ENCODE assay signal across 15 cellular contexts in the genomic region with DNA sequence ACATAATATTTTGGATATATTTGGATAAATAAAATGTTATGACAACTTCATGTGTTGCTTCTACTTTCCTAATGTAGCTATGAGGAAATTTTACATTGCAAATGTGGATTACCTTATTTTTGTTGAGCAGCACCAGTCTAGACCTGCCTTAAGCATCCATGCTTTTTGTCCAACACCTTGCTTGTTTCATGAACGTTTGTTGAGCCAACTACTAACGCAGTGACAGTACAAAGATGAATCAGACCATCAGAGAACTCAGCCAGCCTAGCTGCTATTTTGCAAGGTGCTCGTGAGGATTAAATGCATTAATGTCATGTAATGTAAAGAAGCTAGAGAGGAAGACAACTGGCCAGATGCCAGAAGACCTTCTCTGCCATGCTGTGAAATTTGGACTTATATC. TPM values are rescaled to one million over a fixed set of nuclear protein-coding genes. Genes with fewer than 3 reads are reported as not detected.
DNase-seq lines count a peak whose midpoint lies in the region; ATAC-seq and TF ChIP-seq lines count a peak whose summit lies in the region.
"Had no signal": no experiment of that assay in that cellular context is flagged by ENCODE, and none has a peak within 500 bp of the region (broad histone marks: within the 10 kb centered on the region; RNA-seq: fewer than 3 reads in every experiment).

No MANE protein-coding gene starts in this region.

- H3K4me1 ChIP-seq in SK-N-SH (ENCODE audit: control insufficient read depth in 1 of 2, insufficient read depth in 2 of 2, low read depth in 1 of 2, low read length in 1 of 2) = peaks cover 9 to 20% of the 10 kb centered on the region in 2 experiments; a peak in 3 of 4 replicates
- H3K4me1 ChIP-seq in HCT116 (ENCODE audit: control insufficient read depth in 1 of 2, insufficient read depth in 2 of 2, low read length in 2 of 2) = peaks cover 13 to 23% of the 10 kb centered on the region in 2 experiments

- H3K9me3 ChIP-seq in SK-N-SH = no peaks in the 10 kb centered on the region
- H3K9me3 ChIP-seq in HCT116 (ENCODE audit: control insufficient read depth in 1 of 2, insufficient read depth in 1 of 2, low read depth in 1 of 2, low read length in 2 of 2) = no peaks in the 10 kb centered on the region
- H3K9me3 ChIP-seq: lower lobe of right lung, right atrium auricular region, SJSA1, thoracic aorta had no signal

- no peaks in the 10 kb centered on the region for H3K9me3 Mint-ChIP-seq in activated T-helper 17 cell treated with anti-CD3 and anti-CD28 coated beads, Interleukin-2, amount 50 U/mL, for 72 hours
- no peaks in the 10 kb centered on the region for H3K9me3 Mint-ChIP-seq in naive B cell
- no peaks in the 10 kb centered on the region for H3K9me3 Mint-ChIP-seq in chondrocyte (ENCODE audit: low read depth)
- H3K9me3 Mint-ChIP-seq: activated naive CD8-positive, alpha-beta T cell treated with anti-CD3 and anti-CD28 coated beads, Interleukin-2, amount 10 ng/mL, durations not matched to agents 7 days and 5 days had no signal

- peaks cover 4% of the 10 kb centered on the region; the same call in 1 of the 2 replicates for H4K20me1 ChIP-seq in SK-N-SH (ENCODE audit: insufficient read depth)
- H4K20me1 ChIP-seq in HCT116 (ENCODE audit: insufficient read depth) = no peaks in the 10 kb centered on the region

- no peak overlapping the region for H3K9ac ChIP-seq in SK-N-SH
- no peak overlapping the region for H3K9ac ChIP-seq in HCT116 (ENCODE audit: low read length)

- H3K27me3 ChIP-seq in SK-N-SH (ENCODE audit: insufficient read depth) (no peaks in the 10 kb centered on the region), HCT116 (ENCODE audit: insufficient read depth, low read length) (no peaks in the 10 kb centered on the region)
- H3K27me3 ChIP-seq: right atrium auricular region, SJSA1 had no signal

- peaks cover 15% of the 10 kb centered on the region for H3K4me1 Mint-ChIP-seq in activated T-helper 17 cell treated with anti-CD3 and anti-CD28 coated beads, Interleukin-2, amount 50 U/mL, for 72 hours
- H3K4me1 Mint-ChIP-seq in naive B cell (peaks cover 14 to 28% (median 14%) of the 10 kb centered on the region in 3 donors), chondrocyte (ENCODE audit: low read depth) (peaks cover 6% of the 10 kb centered on the region)

- H3F3A ChIP-seq in SK-N-SH (replicated peaks; ENCODE audit: insufficient read depth) = peaks cover 2% of the 10 kb centered on the region

- WGBS in SK-N-SH (ENCODE audit: low lambda C conversion rate) = 83% methylated on average over 3 of the region's 3 CpGs

- no peak for TF ChIP-seq POLR2A in HCT116 (IDR thresholded peaks at IDR 0.05; ENCODE audit: borderline replicate concordance, extremely low read depth, insufficient read depth, insufficient read length)

- no TSS peak for BruUV-seq in HCT116 (replicated peaks; lab: Mats Ljungman, UMichigan)

- intact Hi-C loops in HCT116 (cut with micrococcal nuclease) = no loop called here

- peaks cover 41% of the 10 kb centered on the region for H3K79me2 ChIP-seq in SK-N-SH (ENCODE audit: insufficient read depth)
- peaks cover 33% of the 10 kb centered on the region for H3K79me2 ChIP-seq in HCT116 (ENCODE audit: insufficient read depth, low read length)

- TF ChIP-seq EP300 in SK-N-SH (IDR thresholded peaks at IDR 0.05; ENCODE audit: borderline replicate concordance in 1 of 2, low read depth in 1 of 2, low read length in 1 of 2) = no peak

- H3K9me2 ChIP-seq in SK-N-SH (no peaks in the 10 kb centered on the region), HCT116 (ENCODE audit: insufficient read depth) (no peaks in the 10 kb centered on the region)

- H3K4me3 Mint-ChIP-seq in activated T-helper 17 cell treated with anti-CD3 and anti-CD28 coated beads, Interleukin-2, amount 50 U/mL, for 72 hours = peak overlapping the region; percentile 82
- H3K4me3 Mint-ChIP-seq in naive B cell (peak overlapping the region in 6 of 8 donors; percentile 2 to 85 (median 74)), chondrocyte (ENCODE audit: unreplicated experiment) (no peak overlapping the region)

- TF ChIP-seq CTCF in SK-N-SH (IDR thresholded peaks at IDR 0.05) (no peak), HCT116 (IDR thresholded peaks at IDR 0.05 in 2 of 3, conservative IDR thresholded peaks at IDR 0.05 in 1 of 3; ENCODE audit: borderline replicate concordance in 1 of 3, insufficient read depth in 1 of 3, low read depth in 2 of 3, low read length in 2 of 3) (no peak), chondrocyte (IDR thresholded peaks at IDR 0.05) (no peak)

- RAD21 ChIA-PET in HCT116 (lab: Charles Lee; ENCODE audit: low non-redundant PET in 1 of 2, low total read pairs in 2 of 2, uncharacterized antibody in 2 of 2, unreplicated experiment in 2 of 2) = no interaction called here

- H3K27ac ChIP-seq in SK-N-SH (ENCODE audit: low read depth in 2 of 2, low read length in 1 of 2) = no peak overlapping the region
- no peak overlapping the region for H3K27ac ChIP-seq in HCT116 (ENCODE audit: low read depth, low read length)
- H3K27ac ChIP-seq: SJSA1, thoracic aorta had no signal

- peak overlapping the region; percentile 93; the same call in 1 of the 2 replicates for H2AFZ ChIP-seq in SK-N-SH (ENCODE audit: low read depth)
- no peak overlapping the region for H2AFZ ChIP-seq in HCT116 (ENCODE audit: low read depth, low read length, poor library complexity, severe bottlenecking)

- H3K27ac Mint-ChIP-seq in activated T-helper 17 cell treated with anti-CD3 and anti-CD28 coated beads, Interleukin-2, amount 50 U/mL, for 72 hours = peak overlapping the region; percentile 76
- H3K27ac Mint-ChIP-seq in naive B cell (no peak overlapping the region), chondrocyte (ENCODE audit: unreplicated experiment) (no peak overlapping the region)
- H3K27ac Mint-ChIP-seq: activated naive CD8-positive, alpha-beta T cell treated with anti-CD3 and anti-CD28 coated beads, Interleukin-2, amount 10 ng/mL, durations not matched to agents 7 days and 5 days had no signal

- peaks cover 33% of the 10 kb centered on the region for H3K36me3 Mint-ChIP-seq in activated T-helper 17 cell treated with anti-CD3 and anti-CD28 coated beads, Interleukin-2, amount 50 U/mL, for 72 hours (ENCODE audit: low read depth)
- H3K36me3 Mint-ChIP-seq in naive B cell (no peaks in the 10 kb centered on the region), chondrocyte (ENCODE audit: low read depth) (no peaks in the 10 kb centered on the region)

- DNase-seq in SK-N-SH = no peak
- no peak for DNase-seq in HCT116 (ENCODE audit: low read depth, low spot score)
- no peak for DNase-seq in naive B cell
- DNase-seq in central memory CD4-positive, alpha-beta T cell = no peak
- no peak for DNase-seq in cerebellum (ENCODE audit: low spot score)
- DNase-seq in chondrocyte (ENCODE audit: low spot score) = no peak
- DNase-seq: activated naive CD8-positive, alpha-beta T cell treated with anti-CD3 and anti-CD28 coated beads, Interleukin-2, amount 10 ng/mL, durations not matched to agents 7 days and 5 days; caudate nucleus; lower lobe of right lung; NCI-H2081 treated with DMSO at 0.1 percent for 48 hours had no signal

- H3K36me3 ChIP-seq in SK-N-SH (replicated peaks in 1 of 2; ENCODE audit: control insufficient read depth in 1 of 2, insufficient read depth in 2 of 2, low read length in 1 of 2) = peaks cover 18 to 24% of the 10 kb centered on the region in 2 experiments
- peaks cover 2 to 21% of the 10 kb centered on the region in 2 experiments; a peak in 2 of 4 replicates for H3K36me3 ChIP-seq in HCT116 (ENCODE audit: control insufficient read depth in 1 of 2, insufficient read depth in 2 of 2, low read length in 2 of 2)
- H3K36me3 ChIP-seq: lower lobe of right lung, thoracic aorta had no signal

- TF ChIP-seq RAD21 in SK-N-SH (IDR thresholded peaks at IDR 0.05; ENCODE audit: low read length) (no peak), HCT116 (IDR thresholded peaks at IDR 0.05; ENCODE audit: low read depth) (no peak)

- CTCF ChIA-PET in SK-N-SH (lab: Yijun Ruan, JAX) = interaction anchor here (0.8 to 7.9 kb wide), 10 partner anchors 8 to 150 kb away, joined by 3 to 52 read pairs (median 4); no protein-coding TSS in a partner anchor
- CTCF ChIA-PET in HCT116 (lab: Charles Lee) = no interaction called here

- H3K4me3 ChIP-seq in SK-N-SH (ENCODE audit: low read depth in 2 of 2, low read length in 1 of 2) = no peak overlapping the region
- H3K4me3 ChIP-seq in HCT116 (replicated peaks in 1 of 2; ENCODE audit: low read depth in 1 of 2, low read length in 2 of 2) = peak overlapping the region in 1 of 2 experiments; percentile 90; a peak in 1 of 4 replicates

- POLR2A ChIA-PET in SK-N-SH (lab: Yijun Ruan, JAX) = no interaction called here
- POLR2A ChIA-PET in HCT116 (lab: Charles Lee) = no interaction called here

- no peak overlapping the region; the same call in 1 of the 2 replicates for H3K4me2 ChIP-seq in SK-N-SH
- H3K4me2 ChIP-seq in HCT116 (ENCODE audit: low read length) = peak overlapping the region; percentile 98; the same call in 1 of the 2 replicates

- ATAC-seq in SK-N-SH treated with all-trans-retinoic acid at 6 μM for 48 hours (no peak), HCT116 (no peak), naive B cell (ENCODE audit: low read depth in 2 of 2) (no peak)
- no peak for ATAC-seq in activated T-helper 17 cell treated with anti-CD3 and anti-CD28 coated beads, Interleukin-2, amount 50 U/mL, for 72 hours (replicated peaks)

- no peaks in the 10 kb centered on the region for H3K27me3 Mint-ChIP-seq in activated T-helper 17 cell treated with anti-CD3 and anti-CD28 coated beads, Interleukin-2, amount 50 U/mL, for 72 hours
- H3K27me3 Mint-ChIP-seq in naive B cell = peaks cover 0 to 3% (median 0%) of the 10 kb centered on the region in 3 donors
- H3K27me3 Mint-ChIP-seq in chondrocyte (ENCODE audit: low read depth) = peaks cover 5% of the 10 kb centered on the region

TF ChIP-seq in HCT116, 20 proteins besides CTCF, POLR2A, EP300 and RAD21 (continues in another document):
- no peak for TF ChIP-seq ELF1 (IDR thresholded peaks at IDR 0.05; ENCODE audit: borderline replicate concordance, low read depth)

RNA-seq across cellular contexts. Expression of a gene that starts 1.1 kb away (rescaled TPM):
- 9.7 and 14.5 TPM in 2 replicates for polyA plus RNA-seq in SK-N-SH (2012; rRNA removed)
- polyA plus RNA-seq in SK-N-SH (2012; cell fraction: cytosol; rRNA removed) = 9.1 and 10.8 TPM in 2 replicates
- polyA plus RNA-seq in SK-N-SH (2012; cell fraction: nucleus; rRNA removed) = 27.2 TPM in 2 replicates
- total RNA-seq in HCT116 (2021; ENCODE audit: unreplicated experiment) = 11.8 TPM
- 3.9 and 4.7 TPM in 2 replicates for polyA plus RNA-seq in HCT116 (2012)
- 10 to 100 TPM; 23.6 to 32.4 TPM for total RNA-seq in activated T-helper 17 cell treated with anti-CD3 and anti-CD28 coated beads, Interleukin-2, amount 50 U/mL, for 72 hours
- under 1 TPM in 1 of 6 donors, not detected in 5; 0.18 TPM for polyA plus RNA-seq in naive B cell (ENCODE audit: low read depth in 6 of 6)
- 19.5 TPM for total RNA-seq in cerebellum
- 9.9 to 11.0 TPM in 2 of 3 replicates, not detected in the other for total RNA-seq in chondrocyte

RNA-seq across cellular contexts. Expression of a gene that starts 55.7 kb away (rescaled TPM):
- polyA plus RNA-seq in SK-N-SH (2012; rRNA removed) = 3.0 and 3.6 TPM in 2 replicates
- polyA plus RNA-seq in SK-N-SH (2012; cell fraction: cytosol; rRNA removed) = 3.3 and 4.1 TPM in 2 replicates
- polyA plus RNA-seq in SK-N-SH (2012; cell fraction: nucleus; rRNA removed) = 5.3 and 5.7 TPM in 2 replicates
- 3.9 TPM for total RNA-seq in HCT116 (2021; ENCODE audit: unreplicated experiment)
- 1.8 and 2.0 TPM in 2 replicates for polyA plus RNA-seq in HCT116 (2012)
- 1 to 10 TPM; 1.1 to 1.2 TPM for total RNA-seq in activated T-helper 17 cell treated with anti-CD3 and anti-CD28 coated beads, Interleukin-2, amount 50 U/mL, for 72 hours
- under 1 TPM in 1 of 6 donors, not detected in 5; 0.05 TPM for polyA plus RNA-seq in naive B cell (ENCODE audit: low read depth in 6 of 6)
- 29.0 TPM for total RNA-seq in cerebellum
- total RNA-seq in chondrocyte = 4.7 to 9.2 TPM (median 8.5 TPM) in 3 replicates
